In the genomic region with DNA sequence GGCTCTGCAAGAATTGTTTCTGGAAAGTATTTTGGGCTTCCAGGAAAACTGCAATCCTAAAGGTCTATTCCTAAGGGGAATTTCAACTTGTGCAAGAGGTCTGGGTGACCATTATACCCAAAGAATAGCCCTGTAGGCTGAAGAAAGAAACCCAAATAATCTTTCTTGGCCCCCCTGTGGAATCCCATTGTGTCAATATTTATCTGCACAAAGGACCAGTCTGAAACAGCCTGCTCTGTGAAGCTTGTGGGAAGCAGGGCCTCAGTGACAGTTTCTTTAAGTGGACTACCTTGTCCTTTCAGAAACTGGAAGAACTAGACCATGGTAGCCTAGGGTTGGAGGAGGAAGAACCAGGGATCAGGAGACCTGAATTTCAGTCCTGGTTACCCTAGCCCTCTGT, we compare ENCODE assay signal across 19 cellular contexts. TPM values are rescaled to one million over a fixed set of nuclear protein-coding genes. Genes with fewer than 3 reads are reported as not detected.
A peak's percentile ranks its signal among the peaks of the same experiment; 100 is the strongest.
DNase-seq lines count a peak whose midpoint lies in the region; ATAC-seq and TF ChIP-seq lines count a peak whose summit lies in the region.
"Had no signal": no experiment of that assay in that cellular context is flagged by ENCODE, and none has a peak within 500 bp of the region (broad histone marks: within the 10 kb centered on the region; RNA-seq: fewer than 3 reads in every experiment).

No MANE protein-coding gene starts in this region.

- H3K4me1 ChIP-seq in A673 (ENCODE audit: insufficient read depth, low read length, poor library complexity, severe bottlenecking) (peaks cover 28% of the 10 kb centered on the region), colonic mucosa (peaks cover 13% of the 10 kb centered on the region), lower lobe of right lung (peaks cover 13% of the 10 kb centered on the region), stomach (peaks cover 7 to 48% (median 21%) of the 10 kb centered on the region in 4 donors)
- H3K4me1 ChIP-seq: BLaER1 treated with 17β-estradiol and CSF1 and Interleukin-3, amounts not matched to agents 10 nM and 100 nM had no signal

- intact Hi-C loops in A673 (cut with micrococcal nuclease; ENCODE audit: unreplicated experiment) = no loop called here
- intact Hi-C loops in colonic mucosa (cut with DNase I) = no loop called here
- intact Hi-C loops in lower lobe of right lung (cut with DNase I) = no loop called here
- intact Hi-C loops in stomach (cut with DNase I; ENCODE audit: low total_unique reads) = no loop called here

- ATAC-seq in lower lobe of right lung = no peak
- no peak for ATAC-seq in HG02678 (IDR thresholded peaks at IDR 0.05; ENCODE audit: unreplicated experiment)
- ATAC-seq: GM23338 had no signal

- no TSS peak for BruUV-seq in A673 (replicated peaks; lab: Mats Ljungman, UMichigan)

- TF ChIP-seq POLR2A in stomach (IDR thresholded peaks at IDR 0.05) = no peak

- DNase-seq in A673 (ENCODE audit: low spot score) (no peak), colonic mucosa (no peak), lower lobe of right lung (no peak), stomach (no peak), AG20443 (ENCODE audit: low spot score) (no peak), NCI-H2196 treated with DMSO at 0.1 percent for 48 hours (lab: John Stamatoyannopoulos, UW; ENCODE audit: unreplicated experiment) (no peak)
- no peak for DNase-seq in activated CD4-positive, alpha-beta T cell treated with anti-CD3 and anti-CD28 coated beads for 4 hours
- DNase-seq: activated CD4-positive, alpha-beta T cell treated with anti-CD3 and anti-CD28 coated beads, Interleukin-2, amount 50 U/mL, for 4 hours; activated naive CD4-positive, alpha-beta T cell treated with Interleukin-2 at 50 U/mL for 16 hours; activated T-cell treated with anti-CD3 and anti-CD28 coated beads for 4 hours; NCI-H2107; NCI-H524; nephron progenitor cell; stimulated activated CD4-positive, alpha-beta T cell treated with anti-CD3 and anti-CD28 coated beads, Interleukin-15, amount 100 ng/mL, for 24 hours; thyroid gland had no signal

- POLR2A ChIA-PET in A673 (lab: Charles Lee; ENCODE audit: low non-redundant PET) = no interaction called here

- no peaks in the 10 kb centered on the region for H3K36me3 ChIP-seq in A673 (ENCODE audit: insufficient read depth, low read length, poor library complexity, severe bottlenecking)
- H3K36me3 ChIP-seq in colonic mucosa = no peaks in the 10 kb centered on the region
- no peaks in the 10 kb centered on the region for H3K36me3 ChIP-seq in lower lobe of right lung
- no peaks in the 10 kb centered on the region for H3K36me3 ChIP-seq in stomach
- H3K36me3 ChIP-seq: BLaER1 treated with 17β-estradiol and CSF1 and Interleukin-3, amounts not matched to agents 10 nM and 100 nM; thyroid gland had no signal

- H3K27ac ChIP-seq in A673 (ENCODE audit: low read depth, low read length, poor library complexity, severe bottlenecking) = peak overlapping the region; percentile 57
- H3K27ac ChIP-seq in colonic mucosa = peak overlapping the region; percentile 36
- H3K27ac ChIP-seq in lower lobe of right lung = peak overlapping the region; percentile 11
- H3K27ac ChIP-seq in stomach = peak overlapping the region; percentile 36 to 83 (median 69)
- H3K27ac ChIP-seq: BLaER1 treated with 17β-estradiol and CSF1 and Interleukin-3, amounts not matched to agents 10 nM and 100 nM; KMS-11 had no signal

- CTCF ChIA-PET in A673 (lab: Charles Lee) = interaction anchor here (0.9 kb wide), 1 partner anchor 106 kb away, joined by 3 read pairs; no protein-coding TSS in a partner anchor

- no peak for TF ChIP-seq EP300 in stomach (IDR thresholded peaks at IDR 0.05)

- no peak overlapping the region for H3K4me3 ChIP-seq in A673 (ENCODE audit: low read depth, low read length, poor library complexity, severe bottlenecking)
- H3K4me3 ChIP-seq in colonic mucosa = no peak overlapping the region
- no peak overlapping the region for H3K4me3 ChIP-seq in lower lobe of right lung
- H3K4me3 ChIP-seq in stomach = no peak overlapping the region
- H3K4me3 ChIP-seq: BLaER1 treated with 17β-estradiol and CSF1 and Interleukin-3, amounts not matched to agents 10 nM and 100 nM; GM23338; thyroid gland had no signal

- H3K27me3 ChIP-seq in A673 (replicated peaks; ENCODE audit: insufficient read depth, low read depth, low read length, poor library complexity) (no peaks in the 10 kb centered on the region), colonic mucosa (no peaks in the 10 kb centered on the region), lower lobe of right lung (ENCODE audit: low read depth) (no peaks in the 10 kb centered on the region), stomach (no peaks in the 10 kb centered on the region)
- H3K27me3 ChIP-seq: BLaER1 treated with 17β-estradiol and CSF1 and Interleukin-3, amounts not matched to agents 10 nM and 100 nM; thyroid gland had no signal

- TF ChIP-seq CTCF in A673 (conservative IDR thresholded peaks at IDR 0.05; ENCODE audit: low read depth, low read length) (no peak), colonic mucosa (IDR thresholded peaks at IDR 0.05) (no peak), lower lobe of right lung (IDR thresholded peaks at IDR 0.05) (no peak), stomach (IDR thresholded peaks at IDR 0.05) (no peak)

- H3K9ac ChIP-seq in colonic mucosa (ENCODE audit: low read depth in 2 of 2, low read length in 2 of 2) = peak overlapping the region in 1 of 2 donors; percentile 29
- H3K9ac ChIP-seq: BLaER1 treated with 17β-estradiol and CSF1 and Interleukin-3, amounts not matched to agents 10 nM and 100 nM; KMS-11 had no signal

- no peaks in the 10 kb centered on the region for H3K9me3 ChIP-seq in A673 (ENCODE audit: low read depth, low read length, poor library complexity, severe bottlenecking)
- H3K9me3 ChIP-seq in colonic mucosa = no peaks in the 10 kb centered on the region
- H3K9me3 ChIP-seq in lower lobe of right lung = no peaks in the 10 kb centered on the region
- H3K9me3 ChIP-seq in stomach = no peaks in the 10 kb centered on the region
- H3K9me3 ChIP-seq: BLaER1 treated with 17β-estradiol and CSF1 and Interleukin-3, amounts not matched to agents 10 nM and 100 nM; thyroid gland had no signal

RNA-seq across cellular contexts. Expression of a gene that starts 58.4 kb away (rescaled TPM):
- 49.4 and 55.6 TPM in 2 replicates for total RNA-seq in A673 (2021)
- total RNA-seq in colonic mucosa = 10 to 100 TPM; 17.7 to 32.1 TPM
- 25.0 TPM for total RNA-seq in lower lobe of right lung
- total RNA-seq in stomach = 10 to 100 TPM in 3 of 5 donors, 1 to 10 TPM in 2; 2.3 to 75.9 (median 30.8) TPM
- polyA plus RNA-seq in stomach = 10 to 100 TPM in 2 of 3 donors, 1 to 10 TPM in 1; 6.5 to 12.1 (median 11.8) TPM

Comparison
In these comparisons a context has a peak if more than half of its experiments do, and no peak if none do; other contexts are left out.
1. H3K27ac ChIP-seq: peak in every context shown above with its lines; median percentile 69 in stomach; 57 in A673; 36 in colonic mucosa; 11 in lower lobe of right lung.